In genomic region chr18:12631831-12632477, GRCh38 we compare ENCODE assay signal across 25 cellular contexts.
"Had no signal": no experiment of that assay in that cellular context is flagged by ENCODE, and none has a peak within 500 bp of the region (broad histone marks: within the 10 kb centered on the region; RNA-seq: fewer than 3 reads in every experiment).

No MANE protein-coding gene starts in this region.

- H3K27ac Mint-ChIP-seq: effector memory CD8-positive, alpha-beta T cell; immature natural killer cell; mesothelial cell of epicardium; naive B cell; natural killer cell treated with Interleukin-12 subunit alpha and Interleukin-12 subunit beta and Interleukin-15 and Interleukin-18, amount 100 ng/mL, for 72 hours; stimulated activated effector memory CD8-positive, alpha-beta T cell treated with anti-CD3 and anti-CD28 coated beads, Interleukin-12 subunit alpha, Interleukin-12 subunit beta, amount 100 ng/mL, for 72 hours; type B pancreatic cell had no signal

- H3K4me3 ChIP-seq: lower lobe of right lung, mucosa of descending colon, pancreas, testis, tibial artery had no signal

- H3K27me3 ChIP-seq: neutrophil, pancreas, testis, tibial artery had no signal

- H3K27ac ChIP-seq: lower lobe of right lung, neutrophil, pancreas, testis, tibial artery had no signal

- H3K4me3 Mint-ChIP-seq: effector memory CD8-positive, alpha-beta T cell; immature natural killer cell; mesothelial cell of epicardium; naive B cell; natural killer cell treated with Interleukin-12 subunit alpha and Interleukin-12 subunit beta and Interleukin-15 and Interleukin-18, amount 100 ng/mL, for 72 hours; neural crest cell; stimulated activated effector memory CD8-positive, alpha-beta T cell treated with anti-CD3 and anti-CD28 coated beads, Interleukin-12 subunit alpha, Interleukin-12 subunit beta, amount 100 ng/mL, for 72 hours; type B pancreatic cell had no signal

- H3K27me3 Mint-ChIP-seq: effector memory CD8-positive, alpha-beta T cell; type B pancreatic cell had no signal

- H3K36me3 Mint-ChIP-seq: naive B cell; natural killer cell treated with Interleukin-12 subunit alpha and Interleukin-12 subunit beta and Interleukin-15 and Interleukin-18, amount 100 ng/mL, for 72 hours; stimulated activated effector memory CD8-positive, alpha-beta T cell treated with anti-CD3 and anti-CD28 coated beads, Interleukin-12 subunit alpha, Interleukin-12 subunit beta, amount 100 ng/mL, for 72 hours; type B pancreatic cell had no signal

- FAIRE-seq: endometrium, keratinocyte, pancreas had no signal

- H3K4me1 ChIP-seq: lower lobe of right lung, pancreas, testis had no signal

- ATAC-seq: effector memory CD8-positive, alpha-beta T cell; left ventricle myocardium superior; lower lobe of right lung; mucosa of descending colon; natural killer cell treated with Interleukin-12 subunit alpha and Interleukin-12 subunit beta and Interleukin-15 and Interleukin-18, amount 100 ng/mL, for 72 hours; pancreas; sciatic nerve; stimulated activated effector memory CD8-positive, alpha-beta T cell treated with anti-CD3 and anti-CD28 coated beads, Interleukin-12 subunit alpha, Interleukin-12 subunit beta, amount 100 ng/mL, for 72 hours; stimulated activated naive CD8-positive, alpha-beta T cell treated with anti-CD3 and anti-CD28 coated beads, Interleukin-15, Interleukin-2, amounts not matched to agents 100 U/mL and 50 U/mL, for 24 hours had no signal

- DNase-seq: cortex of kidney; effector memory CD8-positive, alpha-beta T cell; hypothalamus; immature natural killer cell; left ventricle myocardium superior; lower lobe of right lung; mucosa of descending colon; naive B cell; pancreas; retina; stimulated activated CD4-positive, alpha-beta T cell treated with anti-CD3 and anti-CD28 coated beads, Interleukin-2, amount 100 ng/mL, for 24 hours; stimulated activated CD4-positive, alpha-beta T cell treated with anti-CD3 and anti-CD28 coated beads, Interleukin-4, amount 100 ng/mL, for 24 hours; stimulated activated naive CD8-positive, alpha-beta T cell treated with anti-CD3 and anti-CD28 coated beads, Interleukin-15, Interleukin-2, amounts not matched to agents 100 U/mL and 50 U/mL, for 24 hours; substantia nigra; testis; tibial artery had no signal

- H3K4me1 Mint-ChIP-seq: naive B cell, neural crest cell had no signal

- H3K9me3 ChIP-seq: lower lobe of right lung, mucosa of descending colon, neutrophil, pancreas, testis, tibial artery had no signal

- H3K36me3 ChIP-seq: lower lobe of right lung, neutrophil, pancreas, tibial artery had no signal

- H3K9me3 Mint-ChIP-seq: effector memory CD8-positive, alpha-beta T cell; immature natural killer cell; mesothelial cell of epicardium; natural killer cell treated with Interleukin-12 subunit alpha and Interleukin-12 subunit beta and Interleukin-15 and Interleukin-18, amount 100 ng/mL, for 72 hours; neural crest cell; stimulated activated effector memory CD8-positive, alpha-beta T cell treated with anti-CD3 and anti-CD28 coated beads, Interleukin-12 subunit alpha, Interleukin-12 subunit beta, amount 100 ng/mL, for 72 hours; type B pancreatic cell had no signal
